In the genomic region with DNA sequence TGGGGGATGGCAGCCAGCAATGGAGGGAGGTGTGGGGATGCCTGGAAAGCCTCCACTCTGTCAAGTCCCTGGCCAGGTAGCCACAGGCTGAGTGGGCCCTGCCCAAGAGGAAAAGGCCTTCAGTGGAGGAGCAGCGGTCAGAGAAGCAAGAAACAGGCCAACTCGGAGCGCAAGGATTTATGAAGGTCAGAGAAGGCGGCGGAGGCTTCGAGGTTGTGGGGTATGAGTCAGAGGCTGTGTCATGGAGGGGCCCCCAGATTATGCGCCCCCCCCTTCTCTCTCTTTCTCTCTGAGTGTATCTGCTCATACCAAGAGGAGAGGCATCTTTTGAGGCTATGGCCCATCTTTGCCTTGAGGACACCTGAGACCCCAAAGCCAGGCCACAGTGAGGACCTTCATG, we compare ENCODE assay signal across 13 cellular contexts.
A peak's percentile ranks its signal among the peaks of the same experiment; 100 is the strongest.
DNase-seq lines count a peak whose midpoint lies in the region; TF ChIP-seq lines count a peak whose summit lies in the region.
"Had no signal": no experiment of that assay in that cellular context is flagged by ENCODE, and none has a peak within 500 bp of the region (broad histone marks: within the 10 kb centered on the region; RNA-seq: fewer than 3 reads in every experiment).

No MANE protein-coding gene starts in this region.

- no peaks in the 10 kb centered on the region for H3K79me2 ChIP-seq in SK-N-SH (ENCODE audit: insufficient read depth)

- H3K9me3 ChIP-seq in SK-N-SH, result no peaks in the 10 kb centered on the region
- H3K9me3 ChIP-seq: spleen had no signal

- H3K9me2 ChIP-seq in SK-N-SH, result no peaks in the 10 kb centered on the region

- intact Hi-C loops in activated T-helper 2 cell treated with anti-CD3 and anti-CD28 coated beads, Interferon-gamma antibody, Interleukin-2, Interleukin-4, amounts not matched to agents 10 μg/mL and 5 μg/mL and 100 μg/mL, durations not matched to agents 14 hours and 24 hours and 36 hours (cut with micrococcal nuclease), result loop anchor here (10.0 kb wide), 1 partner anchor 872 kb away; a partner anchor contains a TSS

- no peak overlapping the region for H3K4me3 Mint-ChIP-seq in activated T-helper 2 cell treated with anti-CD3 and anti-CD28 coated beads, Interferon-gamma antibody, Interleukin-2, Interleukin-4, amounts not matched to agents 10 μg/mL and 5 μg/mL and 100 μg/mL, durations not matched to agents 14 hours and 24 hours and 36 hours (ENCODE audit: low read depth)
- H3K4me3 Mint-ChIP-seq: dendritic cell treated with granulocyte-macrophage colony-stimulating factor and Interleukin-4, amounts not matched to agents 40 ng/mL and 50 ng/mL, for 4 days had no signal

- H3K36me3 Mint-ChIP-seq in activated T-helper 2 cell treated with anti-CD3 and anti-CD28 coated beads, Interferon-gamma antibody, Interleukin-2, Interleukin-4, amounts not matched to agents 10 μg/mL and 5 μg/mL and 100 μg/mL, durations not matched to agents 14 hours and 24 hours and 36 hours (ENCODE audit: low read depth), result no peaks in the 10 kb centered on the region
- H3K36me3 Mint-ChIP-seq: natural killer cell treated with Interleukin-12 subunit alpha and Interleukin-12 subunit beta and Interleukin-15 and Interleukin-18, amount 100 ng/mL, for 72 hours had no signal

- no peak for TF ChIP-seq CTCF in SK-N-SH (IDR thresholded peaks at IDR 0.05)
- no peak for TF ChIP-seq CTCF in GM20000 (IDR thresholded peaks at IDR 0.05; ENCODE audit: extremely low read depth, missing control alignments)

- POLR2A ChIA-PET in SK-N-SH (lab: Yijun Ruan, JAX), result no interaction called here

- no peaks in the 10 kb centered on the region for H3K36me3 ChIP-seq in SK-N-SH (replicated peaks in 1 of 2; ENCODE audit: control insufficient read depth in 1 of 2, insufficient read depth in 2 of 2, low read length in 1 of 2)
- H3K36me3 ChIP-seq: spleen had no signal

- DNase-seq in EL (peak; percentile 59), SK-N-SH (no peak), astrocyte of the hippocampus (ENCODE audit: low read depth, low spot score) (peak; percentile 51), GM20000 (ENCODE audit: low spot score) (no peak), NCI-H2081 treated with DMSO at 0.1 percent for 48 hours (lab: John Stamatoyannopoulos, UW) (no peak), hippocampal formation (lab: John Stamatoyannopoulos, UW) (no peak)
- DNase-seq in stimulated activated CD4-positive, alpha-beta T cell treated with anti-CD3 and anti-CD28 coated beads, Interleukin-1b, Interleukin-23, amount 100 ng/mL, for 48 hours, result peak; percentile 44
- DNase-seq in activated T-helper 2 cell treated with anti-CD3 and anti-CD28 coated beads, Interferon-gamma antibody, Interleukin-2, Interleukin-4, amounts not matched to agents 10 μg/mL and 5 μg/mL and 100 μg/mL, durations not matched to agents 14 hours and 24 hours and 36 hours (ENCODE audit: low spot score), result no peak
- DNase-seq: NCI-H1092, NCI-H510A treated with DMSO at 0.1 percent for 48 hours, spleen had no signal

- peaks cover 17% of the 10 kb centered on the region for H3K27me3 Mint-ChIP-seq in activated T-helper 2 cell treated with anti-CD3 and anti-CD28 coated beads, Interferon-gamma antibody, Interleukin-2, Interleukin-4, amounts not matched to agents 10 μg/mL and 5 μg/mL and 100 μg/mL, durations not matched to agents 14 hours and 24 hours and 36 hours (ENCODE audit: low read depth)

- no peaks in the 10 kb centered on the region for H3K9me3 Mint-ChIP-seq in activated T-helper 2 cell treated with anti-CD3 and anti-CD28 coated beads, Interferon-gamma antibody, Interleukin-2, Interleukin-4, amounts not matched to agents 10 μg/mL and 5 μg/mL and 100 μg/mL, durations not matched to agents 14 hours and 24 hours and 36 hours
- H3K9me3 Mint-ChIP-seq: dendritic cell treated with granulocyte-macrophage colony-stimulating factor and Interleukin-4, amounts not matched to agents 40 ng/mL and 50 ng/mL, for 4 days; natural killer cell treated with Interleukin-12 subunit alpha and Interleukin-12 subunit beta and Interleukin-15 and Interleukin-18, amount 100 ng/mL, for 72 hours had no signal

- H3K4me3 ChIP-seq in SK-N-SH (ENCODE audit: low read depth in 2 of 2, low read length in 1 of 2), result no peak overlapping the region
- H3K4me3 ChIP-seq: spleen had no signal

- WGBS in SK-N-SH (ENCODE audit: low lambda C conversion rate), result 59% methylated on average over 7 of the region's 7 CpGs

- H3K27me3 ChIP-seq in SK-N-SH (ENCODE audit: insufficient read depth), result no peaks in the 10 kb centered on the region
- H3K27me3 ChIP-seq: spleen had no signal

- TF ChIP-seq EP300 in SK-N-SH (IDR thresholded peaks at IDR 0.05; ENCODE audit: borderline replicate concordance in 1 of 2, low read depth in 1 of 2, low read length in 1 of 2), result no peak

- H4K20me1 ChIP-seq in SK-N-SH (ENCODE audit: insufficient read depth), result no peaks in the 10 kb centered on the region

- no peak overlapping the region for H3K9ac ChIP-seq in SK-N-SH

- no peak overlapping the region for H3K27ac ChIP-seq in SK-N-SH (ENCODE audit: low read depth in 2 of 2, low read length in 1 of 2)
- H3K27ac ChIP-seq: spleen had no signal

- peaks cover 26% of the 10 kb centered on the region for H3K4me1 Mint-ChIP-seq in activated T-helper 2 cell treated with anti-CD3 and anti-CD28 coated beads, Interferon-gamma antibody, Interleukin-2, Interleukin-4, amounts not matched to agents 10 μg/mL and 5 μg/mL and 100 μg/mL, durations not matched to agents 14 hours and 24 hours and 36 hours (ENCODE audit: low read depth)

- no peak overlapping the region for H3K27ac Mint-ChIP-seq in activated T-helper 2 cell treated with anti-CD3 and anti-CD28 coated beads, Interferon-gamma antibody, Interleukin-2, Interleukin-4, amounts not matched to agents 10 μg/mL and 5 μg/mL and 100 μg/mL, durations not matched to agents 14 hours and 24 hours and 36 hours
- H3K27ac Mint-ChIP-seq: dendritic cell treated with granulocyte-macrophage colony-stimulating factor and Interleukin-4, amounts not matched to agents 40 ng/mL and 50 ng/mL, for 4 days had no signal

- H3F3A ChIP-seq in SK-N-SH (replicated peaks; ENCODE audit: insufficient read depth), result no peaks in the 10 kb centered on the region

- no peak overlapping the region for H2AFZ ChIP-seq in SK-N-SH (ENCODE audit: low read depth)

- CTCF ChIA-PET in SK-N-SH (lab: Yijun Ruan, JAX), result interaction anchor here (1.2 kb wide), 1 partner anchor 38 kb away, joined by 3 read pairs; no protein-coding TSS in a partner anchor

- H3K4me2 ChIP-seq in SK-N-SH, result no peak overlapping the region

- peaks cover 1 to 9% of the 10 kb centered on the region in 2 experiments; a peak in 1 of 4 replicates for H3K4me1 ChIP-seq in SK-N-SH (ENCODE audit: control insufficient read depth in 1 of 2, insufficient read depth in 2 of 2, low read depth in 1 of 2, low read length in 1 of 2)

- TF ChIP-seq RAD21 in SK-N-SH (IDR thresholded peaks at IDR 0.05; ENCODE audit: low read length), result no peak

TF ChIP-seq in SK-N-SH, 30 proteins besides CTCF, POLR2A, EP300 and RAD21:
- TF ChIP-seq FOSL2 (IDR thresholded peaks at IDR 0.05; ENCODE audit: borderline replicate concordance, low read depth) (peak; percentile 54), RFX5 (IDR thresholded peaks at IDR 0.05; ENCODE audit: low read length) (no peak)

Comparison
In these comparisons a context has a peak if more than half of its experiments do, and no peak if none do; other contexts are left out.
1. DNase-seq: peak in EL (single experiment), astrocyte of the hippocampus (single experiment) and stimulated activated CD4-positive, alpha-beta T cell treated with anti-CD3 and anti-CD28 coated beads, Interleukin-1b, Interleukin-23, amount 100 ng/mL, for 48 hours (single experiment); none in SK-N-SH (single experiment), GM20000 (single experiment), activated T-helper 2 cell treated with anti-CD3 and anti-CD28 coated beads, Interferon-gamma antibody, Interleukin-2, Interleukin-4, amounts not matched to agents 10 μg/mL and 5 μg/mL and 100 μg/mL, durations not matched to agents 14 hours and 24 hours and 36 hours (single experiment), NCI-H2081 treated with DMSO at 0.1 percent for 48 hours (single experiment) and hippocampal formation (0 of 2).